ENCODE assay signal across 13 cellular contexts in the genomic region with DNA sequence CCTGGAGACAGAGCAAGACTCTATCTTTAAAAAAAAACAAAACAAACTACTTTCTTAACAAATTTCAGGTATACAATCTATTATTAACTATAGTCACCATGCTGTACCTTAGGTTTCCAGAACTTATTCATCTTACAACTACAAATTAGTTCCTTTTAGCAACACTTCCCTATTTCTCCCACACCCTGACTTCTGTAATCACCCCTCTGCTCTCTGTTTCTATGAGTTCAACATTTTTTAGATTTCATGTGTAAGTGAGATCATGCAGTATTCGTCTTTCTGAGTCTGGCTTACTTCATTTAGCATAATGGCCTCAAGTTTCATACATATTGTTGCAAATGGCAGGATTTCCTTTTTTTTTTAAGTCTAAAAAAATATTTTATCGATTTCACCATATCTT.
DNase-seq lines count a peak whose midpoint lies in the region; ATAC-seq and TF ChIP-seq lines count a peak whose summit lies in the region.
"Had no signal": no experiment of that assay in that cellular context is flagged by ENCODE, and none has a peak within 500 bp of the region (broad histone marks: within the 10 kb centered on the region; RNA-seq: fewer than 3 reads in every experiment).

No MANE protein-coding gene starts in this region.

- no peaks in the 10 kb centered on the region for H3K4me1 ChIP-seq in BE2C

- peaks cover 4% of the 10 kb centered on the region for H3K9me3 Mint-ChIP-seq in stimulated activated memory B cell treated with anti-CD40 and anti-IgM and Interleukin-4, amounts not matched to agents 10 μg/mL and 1 μg/mL and 100 μg/mL, for 72 hours
- H3K9me3 Mint-ChIP-seq in activated CD4-positive, alpha-beta memory T cell treated with anti-CD3 and anti-CD28 coated beads, Interleukin-2, amount 10 ng/mL, durations not matched to agents 7 days and 5 days = peaks cover 8% of the 10 kb centered on the region

- no peaks in the 10 kb centered on the region for H3K36me3 ChIP-seq in BE2C

- no peak for TF ChIP-seq CTCF in BE2C (IDR thresholded peaks at IDR 0.05; ENCODE audit: low read depth, low read length)

- H3K27me3 Mint-ChIP-seq in stimulated activated memory B cell treated with anti-CD40 and anti-IgM and Interleukin-4, amounts not matched to agents 10 μg/mL and 1 μg/mL and 100 μg/mL, for 72 hours = peaks cover 9% of the 10 kb centered on the region
- peaks cover 24% of the 10 kb centered on the region for H3K27me3 Mint-ChIP-seq in activated CD4-positive, alpha-beta memory T cell treated with anti-CD3 and anti-CD28 coated beads, Interleukin-2, amount 10 ng/mL, durations not matched to agents 7 days and 5 days

- CTCF ChIA-PET in activated CD4-positive, alpha-beta memory T cell treated with anti-CD3 and anti-CD28 coated beads, Interleukin-2, amount 10 ng/mL, durations not matched to agents 7 days and 5 days (lab: Charles Lee) = no interaction called here

- H3K27me3 ChIP-seq in BE2C = no peaks in the 10 kb centered on the region

- no peak overlapping the region for H3K27ac Mint-ChIP-seq in stimulated activated memory B cell treated with anti-CD40 and anti-IgM and Interleukin-4, amounts not matched to agents 10 μg/mL and 1 μg/mL and 100 μg/mL, for 72 hours
- no peak overlapping the region for H3K27ac Mint-ChIP-seq in activated CD4-positive, alpha-beta memory T cell treated with anti-CD3 and anti-CD28 coated beads, Interleukin-2, amount 10 ng/mL, durations not matched to agents 7 days and 5 days
- H3K27ac Mint-ChIP-seq: activated naive CD4-positive, alpha-beta T cell treated with anti-CD3 and anti-CD28 coated beads, Interleukin-2, amount 10 ng/mL, durations not matched to agents 7 days and 5 days; CD8-positive, alpha-beta memory T cell had no signal

- no peak overlapping the region for H3K4me3 Mint-ChIP-seq in stimulated activated memory B cell treated with anti-CD40 and anti-IgM and Interleukin-4, amounts not matched to agents 10 μg/mL and 1 μg/mL and 100 μg/mL, for 72 hours
- H3K4me3 Mint-ChIP-seq in activated CD4-positive, alpha-beta memory T cell treated with anti-CD3 and anti-CD28 coated beads, Interleukin-2, amount 10 ng/mL, durations not matched to agents 7 days and 5 days = no peak overlapping the region
- H3K4me3 Mint-ChIP-seq: activated naive CD4-positive, alpha-beta T cell treated with anti-CD3 and anti-CD28 coated beads, Interleukin-2, amount 10 ng/mL, durations not matched to agents 7 days and 5 days; CD8-positive, alpha-beta memory T cell; naive thymus-derived CD8-positive, alpha-beta T cell had no signal

- no peak overlapping the region for H3K4me3 ChIP-seq in BE2C (ENCODE audit: low read depth, low read length)

- peaks cover 13% of the 10 kb centered on the region for H3K4me1 Mint-ChIP-seq in stimulated activated memory B cell treated with anti-CD40 and anti-IgM and Interleukin-4, amounts not matched to agents 10 μg/mL and 1 μg/mL and 100 μg/mL, for 72 hours
- H3K4me1 Mint-ChIP-seq in activated CD4-positive, alpha-beta memory T cell treated with anti-CD3 and anti-CD28 coated beads, Interleukin-2, amount 10 ng/mL, durations not matched to agents 7 days and 5 days = no peaks in the 10 kb centered on the region
- H3K4me1 Mint-ChIP-seq: activated naive CD4-positive, alpha-beta T cell treated with anti-CD3 and anti-CD28 coated beads, Interleukin-2, amount 10 ng/mL, durations not matched to agents 7 days and 5 days; CD8-positive, alpha-beta memory T cell had no signal

- POLR2A ChIA-PET in activated CD4-positive, alpha-beta memory T cell treated with anti-CD3 and anti-CD28 coated beads, Interleukin-2, amount 10 ng/mL, durations not matched to agents 7 days and 5 days (lab: Charles Lee) = no interaction called here

- ATAC-seq in GM18868 (IDR thresholded peaks at IDR 0.05; ENCODE audit: unreplicated experiment) (peak; percentile 90), HG02870 (IDR thresholded peaks at IDR 0.05; ENCODE audit: unreplicated experiment) (peak; percentile 88)
- ATAC-seq in stimulated activated memory B cell treated with anti-CD40 and anti-IgM and Interleukin-4, amounts not matched to agents 10 μg/mL and 1 μg/mL and 100 μg/mL, for 72 hours = peak; percentile 81
- ATAC-seq: naive thymus-derived CD8-positive, alpha-beta T cell; right cardiac atrium had no signal

- no peaks in the 10 kb centered on the region for H3K9me3 ChIP-seq in BE2C

- no peaks in the 10 kb centered on the region for H3K36me3 Mint-ChIP-seq in stimulated activated memory B cell treated with anti-CD40 and anti-IgM and Interleukin-4, amounts not matched to agents 10 μg/mL and 1 μg/mL and 100 μg/mL, for 72 hours
- H3K36me3 Mint-ChIP-seq in activated CD4-positive, alpha-beta memory T cell treated with anti-CD3 and anti-CD28 coated beads, Interleukin-2, amount 10 ng/mL, durations not matched to agents 7 days and 5 days (ENCODE audit: low read depth) = no peaks in the 10 kb centered on the region
- H3K36me3 Mint-ChIP-seq: activated naive CD4-positive, alpha-beta T cell treated with anti-CD3 and anti-CD28 coated beads, Interleukin-2, amount 10 ng/mL, durations not matched to agents 7 days and 5 days had no signal

- peak; percentile 57 for DNase-seq in NOMO-1 treated with dmso at 0.1 percent for 144 hours (lab: John Stamatoyannopoulos, UW; ENCODE audit: unreplicated experiment)
- DNase-seq in DMS153 treated with DMSO at 0.1 percent for 48 hours (lab: John Stamatoyannopoulos, UW; ENCODE audit: unreplicated experiment) = no peak
- no peak for DNase-seq in activated CD4-positive, alpha-beta memory T cell treated with anti-CD3 and anti-CD28 coated beads, Interleukin-2, amount 10 ng/mL, durations not matched to agents 7 days and 5 days
- no peak for DNase-seq in BE2C
- DNase-seq: activated naive CD4-positive, alpha-beta T cell treated with anti-CD3 and anti-CD28 coated beads, Interleukin-2, amount 10 ng/mL, durations not matched to agents 7 days and 5 days; CD8-positive, alpha-beta memory T cell; naive thymus-derived CD8-positive, alpha-beta T cell; NCI-H1092; NCI-H226; right cardiac atrium had no signal
